Comparison of ENCODE assay signal across 10 cellular contexts in the genomic region with DNA sequence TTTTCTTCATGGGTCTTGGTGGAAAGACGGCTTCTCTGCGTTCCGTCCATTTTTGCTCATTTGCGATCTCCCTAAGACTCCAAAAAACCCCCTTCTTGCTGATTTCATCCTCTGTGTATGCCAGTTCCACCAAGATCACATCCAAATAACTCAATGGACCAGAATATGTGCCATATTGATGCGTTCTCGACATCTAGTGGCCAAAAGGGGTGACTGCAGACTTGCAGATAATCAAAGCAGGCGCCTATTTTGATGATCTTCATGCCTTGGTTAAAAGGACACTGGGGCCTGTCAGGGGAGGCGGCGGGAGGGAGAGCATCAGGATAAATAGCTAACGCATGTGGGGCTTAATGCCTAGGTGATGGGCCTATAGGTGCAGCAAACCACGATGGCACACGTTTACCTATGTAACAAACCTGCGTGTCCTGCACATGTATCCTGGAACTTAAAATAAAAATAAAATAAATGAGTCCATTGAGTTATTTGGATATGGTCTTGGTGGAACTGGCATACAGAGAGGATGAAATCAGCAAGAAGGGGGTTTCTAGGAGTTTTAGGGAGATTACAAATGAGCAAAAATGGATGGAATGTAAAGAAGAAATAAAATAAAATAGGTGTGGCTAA.
A peak's percentile ranks its signal among the peaks of the same experiment; 100 is the strongest.
DNase-seq lines count a peak whose midpoint lies in the region; ATAC-seq and TF ChIP-seq lines count a peak whose summit lies in the region.
"Had no signal": no experiment of that assay in that cellular context is flagged by ENCODE, and none has a peak within 500 bp of the region (broad histone marks: within the 10 kb centered on the region; RNA-seq: fewer than 3 reads in every experiment).

No MANE protein-coding gene starts in this region.

- no peaks in the 10 kb centered on the region for H3K36me3 ChIP-seq in uterus
- H3K36me3 ChIP-seq: SJSA1 had no signal

- H3K9me3 ChIP-seq in CD4-positive, alpha-beta T cell (ENCODE audit: control insufficient read depth, low read length), result no peaks in the 10 kb centered on the region
- no peaks in the 10 kb centered on the region for H3K9me3 ChIP-seq in uterus
- H3K9me3 ChIP-seq: SJSA1 had no signal

- H3K4me3 ChIP-seq in LNCaP clone FGC (ENCODE audit: low read depth, low read length) (no peak overlapping the region), uterus (no peak overlapping the region)
- H3K4me3 ChIP-seq: SJSA1, skin epidermis had no signal

- in situ Hi-C loops in SK-MEL-5 (cut with HindIII; ENCODE audit: low pct_unique_long_range_greater_than_20kb, low sequenced_read_pairs), result no loop called here

- H3K4me3 Mint-ChIP-seq in CD4-positive, alpha-beta T cell, result no peak overlapping the region

- H3K4me1 Mint-ChIP-seq in CD4-positive, alpha-beta T cell (ENCODE audit: low read depth), result no peaks in the 10 kb centered on the region

- intact Hi-C loops in CD4-positive, alpha-beta T cell (cut with DNase I, micrococcal nuclease), result loop anchor here in 1 of 2 experiments (1.0 kb wide), 1 partner anchor 96 kb away; no protein-coding TSS in a partner anchor
- intact Hi-C loops in uterus (cut with DNase I; ENCODE audit: low total_unique reads), result loop anchor here (10.0 kb wide), 1 partner anchor 73 kb away; no protein-coding TSS in a partner anchor

- POLR2A ChIA-PET in CD4-positive, alpha-beta T cell (lab: Charles Lee), result no interaction called here

- no peaks in the 10 kb centered on the region for H3K27me3 ChIP-seq in CD4-positive, alpha-beta T cell (ENCODE audit: control insufficient read depth, insufficient read depth, low read length)
- H3K27me3 ChIP-seq in uterus, result no peaks in the 10 kb centered on the region
- H3K27me3 ChIP-seq: SJSA1 had no signal

- TF ChIP-seq CTCF in CD4-positive, alpha-beta T cell (IDR thresholded peaks at IDR 0.05), result peak; percentile 50
- peak; percentile 98 for TF ChIP-seq CTCF in LNCaP clone FGC (IDR thresholded peaks at IDR 0.05; ENCODE audit: control insufficient read depth, extremely low read depth, insufficient read depth)
- TF ChIP-seq CTCF in uterus (IDR thresholded peaks at IDR 0.05), result peak; percentile 78 to 93 (median 83)

- no peak for DNase-seq in CD4-positive, alpha-beta T cell
- DNase-seq in LNCaP clone FGC (ENCODE audit: low read depth) (no peak), SK-MEL-5 (ENCODE audit: low read depth, low spot score) (peak; percentile 81), epidermal melanocyte (ENCODE audit: insufficient read length, low spot score) (peak; percentile 50), midbrain (lab: John Stamatoyannopoulos, UW) (peak; percentile 63), uterus (peak; percentile 57 to 61)

- no peaks in the 10 kb centered on the region for H3K4me1 ChIP-seq in uterus
- H3K4me1 ChIP-seq: SJSA1 had no signal

- H3K27me3 Mint-ChIP-seq in CD4-positive, alpha-beta T cell, result no peaks in the 10 kb centered on the region

- no peak for ATAC-seq in CD4-positive, alpha-beta T cell (ENCODE audit: poor library complexity)
- peak; percentile 52 for ATAC-seq in GM18861 (IDR thresholded peaks at IDR 0.05; ENCODE audit: unreplicated experiment)
- ATAC-seq in GM21737 (IDR thresholded peaks at IDR 0.05; ENCODE audit: unreplicated experiment), result no peak

- H3K9me3 Mint-ChIP-seq in CD4-positive, alpha-beta T cell, result peaks cover 3% of the 10 kb centered on the region

- no peak overlapping the region for H3K27ac ChIP-seq in CD4-positive, alpha-beta T cell (ENCODE audit: low read depth, low read length)
- H3K27ac ChIP-seq in uterus, result peak overlapping the region in 1 of 2 donors; percentile 49
- H3K27ac ChIP-seq: SJSA1, skin epidermis had no signal

- no peak overlapping the region for H3K27ac Mint-ChIP-seq in CD4-positive, alpha-beta T cell

- CTCF ChIA-PET in CD4-positive, alpha-beta T cell (lab: Charles Lee), result no interaction called here

- no peak for TF ChIP-seq POLR2A in uterus (IDR thresholded peaks at IDR 0.05)

- H3K36me3 Mint-ChIP-seq in CD4-positive, alpha-beta T cell (ENCODE audit: low read depth), result peaks cover 4% of the 10 kb centered on the region

Comparison
In these comparisons a context has a peak if more than half of its experiments do, and no peak if none do; other contexts are left out.
1. DNase-seq: peak in SK-MEL-5 (single experiment), epidermal melanocyte (single experiment), midbrain (single experiment) and uterus (2 of 2); none in CD4-positive, alpha-beta T cell (0 of 10) and LNCaP clone FGC (single experiment).
2. Peak in every context shown above with its lines, with median percentiles within 50 percentile points of each other: CTCF ChIP-seq.